Comparison of ENCODE assay signal across 16 cellular contexts in the genomic region with DNA sequence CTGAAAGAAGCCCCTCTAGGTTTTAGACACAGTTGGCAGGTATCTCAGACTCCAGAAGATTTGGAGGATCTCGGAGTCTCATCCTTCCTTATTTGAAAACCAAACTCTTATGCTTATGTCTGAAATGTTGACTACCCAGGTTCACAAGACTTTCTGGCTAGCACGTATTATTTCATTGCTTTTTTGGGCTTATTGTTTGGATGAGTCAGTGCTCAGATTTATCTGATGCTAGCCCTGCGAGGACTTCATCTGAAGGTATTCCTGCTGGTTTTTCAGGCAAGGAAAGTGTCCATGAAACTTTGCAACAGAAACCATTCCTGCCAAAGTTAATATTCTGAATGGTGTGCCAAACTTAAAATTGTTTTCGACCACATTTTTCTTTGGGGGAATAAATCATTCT.
"Had no signal": no experiment of that assay in that cellular context is flagged by ENCODE, and none has a peak within 500 bp of the region (broad histone marks: within the 10 kb centered on the region; RNA-seq: fewer than 3 reads in every experiment).

No MANE protein-coding gene starts in this region.

- H3K9me3 Mint-ChIP-seq: activated B cell treated with CpG ODN at 0.5 μM for 24 hours; activated CD4-positive, alpha-beta T cell treated with anti-CD3 and anti-CD28 coated beads, Interleukin-2, amount 10 ng/mL, durations not matched to agents 24 days and 14 days; activated naive CD4-positive, alpha-beta T cell treated with anti-CD3 and anti-CD28 coated beads for 36 hours; central memory CD8-positive, alpha-beta T cell; dendritic cell treated with granulocyte-macrophage colony-stimulating factor and Interleukin-4, amounts not matched to agents 40 ng/mL and 50 ng/mL, for 4 days; memory B cell; neural crest cell had no signal

- H3K36me3 ChIP-seq: adrenal gland, ovary, vagina had no signal

- H3K27ac ChIP-seq: body of pancreas, left lung, ovary, vagina had no signal

- H3K4me3 ChIP-seq: adrenal gland, body of pancreas, left lung, ovary, vagina had no signal

- H3K27ac Mint-ChIP-seq: activated CD4-positive, alpha-beta T cell treated with anti-CD3 and anti-CD28 coated beads, Interleukin-2, amount 10 ng/mL, durations not matched to agents 24 days and 14 days; activated naive CD4-positive, alpha-beta T cell treated with anti-CD3 and anti-CD28 coated beads for 36 hours; dendritic cell treated with granulocyte-macrophage colony-stimulating factor and Interleukin-4, amounts not matched to agents 40 ng/mL and 50 ng/mL, for 4 days; memory B cell had no signal

- ATAC-seq: body of pancreas, left lung had no signal

- DNase-seq: activated B cell treated with CpG ODN at 0.5 μM for 24 hours; activated CD4-positive, alpha-beta T cell treated with anti-CD3 and anti-CD28 coated beads, Interleukin-2, amount 10 ng/mL, durations not matched to agents 24 days and 14 days; activated naive CD4-positive, alpha-beta T cell treated with anti-CD3 and anti-CD28 coated beads for 36 hours; adrenal gland; body of pancreas; foreskin melanocyte; left lung; ovary; retina; stimulated activated CD4-positive, alpha-beta T cell treated with anti-CD3 and anti-CD28 coated beads, Interleukin-15, amount 100 ng/mL, for 24 hours; T-helper 2 cell had no signal

- H3K27me3 Mint-ChIP-seq: activated B cell treated with CpG ODN at 0.5 μM for 24 hours; activated CD4-positive, alpha-beta T cell treated with anti-CD3 and anti-CD28 coated beads, Interleukin-2, amount 10 ng/mL, durations not matched to agents 24 days and 14 days; central memory CD8-positive, alpha-beta T cell; dendritic cell treated with granulocyte-macrophage colony-stimulating factor and Interleukin-4, amounts not matched to agents 40 ng/mL and 50 ng/mL, for 4 days; memory B cell had no signal

- H3K4me3 Mint-ChIP-seq: activated B cell treated with CpG ODN at 0.5 μM for 24 hours; activated CD4-positive, alpha-beta T cell treated with anti-CD3 and anti-CD28 coated beads, Interleukin-2, amount 10 ng/mL, durations not matched to agents 24 days and 14 days; activated naive CD4-positive, alpha-beta T cell treated with anti-CD3 and anti-CD28 coated beads for 36 hours; central memory CD8-positive, alpha-beta T cell; dendritic cell treated with granulocyte-macrophage colony-stimulating factor and Interleukin-4, amounts not matched to agents 40 ng/mL and 50 ng/mL, for 4 days; memory B cell; neural crest cell had no signal
